In genomic region chr2:159116922-159117321, GRCh38 we compare ENCODE assay signal across 23 cellular contexts.
DNase-seq lines count a peak whose midpoint lies in the region; TF ChIP-seq lines count a peak whose summit lies in the region.
"Had no signal": no experiment of that assay in that cellular context is flagged by ENCODE, and none has a peak within 500 bp of the region (broad histone marks: within the 10 kb centered on the region; RNA-seq: fewer than 3 reads in every experiment).

No MANE protein-coding gene starts in this region.

- no peaks in the 10 kb centered on the region; a peak in 1 of 3 replicates for H3K36me3 ChIP-seq in HEK293 (ENCODE audit: control insufficient read depth in 2 of 2, insufficient read depth in 1 of 2, low read length in 2 of 2)
- H3K36me3 ChIP-seq: BE2C, BLaER1 had no signal

- H3K36me3 Mint-ChIP-seq in mesothelial cell of epicardium: peaks cover 30% of the 10 kb centered on the region
- H3K36me3 Mint-ChIP-seq: CD14-positive monocyte; CD4-positive, alpha-beta memory T cell; CD4-positive, CD25-positive, alpha-beta regulatory T cell; CD8-positive, alpha-beta memory T cell had no signal

- no peak overlapping the region for H3K27ac ChIP-seq in HEK293 (ENCODE audit: extremely low read depth, low read depth, low read length)
- peak overlapping the region; percentile 97 for H3K27ac ChIP-seq in VCaP
- H3K27ac ChIP-seq: BLaER1 had no signal

- H3K27ac Mint-ChIP-seq in mesothelial cell of epicardium: peak overlapping the region; percentile 44
- H3K27ac Mint-ChIP-seq: CD14-positive monocyte; CD4-positive, alpha-beta memory T cell; CD4-positive, CD25-positive, alpha-beta regulatory T cell; CD8-positive, alpha-beta memory T cell had no signal

- peaks cover 32% of the 10 kb centered on the region for H3K4me1 Mint-ChIP-seq in mesothelial cell of epicardium
- H3K4me1 Mint-ChIP-seq: CD14-positive monocyte; CD4-positive, CD25-positive, alpha-beta regulatory T cell had no signal

- H3K9me3 ChIP-seq in HEK293 (ENCODE audit: control insufficient read depth, insufficient read depth, low read depth, low read length): no peaks in the 10 kb centered on the region
- H3K9me3 ChIP-seq: BE2C, BLaER1 had no signal

- H3K27me3 Mint-ChIP-seq in mesothelial cell of epicardium (ENCODE audit: low read depth): no peaks in the 10 kb centered on the region

- no peak overlapping the region for H3K4me3 Mint-ChIP-seq in mesothelial cell of epicardium
- H3K4me3 Mint-ChIP-seq: CD14-positive monocyte; CD4-positive, alpha-beta memory T cell; CD4-positive, CD25-positive, alpha-beta regulatory T cell; CD8-positive, alpha-beta memory T cell had no signal

- H3K4me1 ChIP-seq in HEK293 (ENCODE audit: control insufficient read depth, insufficient read depth, low read length): peaks cover 6% of the 10 kb centered on the region

- no peak overlapping the region for H3K4me3 ChIP-seq in HEK293 (ENCODE audit: low read depth, low read length)
- H3K4me3 ChIP-seq: BLaER1, GM12878 had no signal

- POLR2A ChIA-PET in HEK293 (lab: Yijun Ruan, JAX): interaction anchor here (1.3 kb wide), 1 partner anchor 147 kb away, joined by 3 read pairs; no protein-coding TSS in a partner anchor

- no peaks in the 10 kb centered on the region for H3K9me3 Mint-ChIP-seq in mesothelial cell of epicardium
- H3K9me3 Mint-ChIP-seq: CD14-positive monocyte; CD4-positive, CD25-positive, alpha-beta regulatory T cell had no signal

- DNase-seq in mesothelial cell of epicardium (ENCODE audit: low spot score in 2 of 2, unreplicated experiment in 2 of 2): no peak
- DNase-seq in SW 1271 (lab: John Stamatoyannopoulos, UW): no peak
- DNase-seq in SHP77 (lab: John Stamatoyannopoulos, UW): no peak
- DNase-seq: 8988T; ACHN; BE2C; C1 segment of cervical spinal cord; CD4-positive, alpha-beta memory T cell; CD4-positive, CD25-positive, alpha-beta regulatory T cell; CD8-positive, alpha-beta memory T cell; COR-L47; DMS 273 treated with DMSO at 0.1 percent for 48 hours; DMS153; DMS53; DMS79; DND-41; EL; GDM1 had no signal

- CTCF ChIA-PET in HEK293 (lab: Yijun Ruan, JAX): interaction anchor here (0.7 to 5.2 kb wide), 4 partner anchors 41 to 218 kb away, joined by 3 to 78 read pairs (median 4); no protein-coding TSS in a partner anchor

- TF ChIP-seq CTCF in HEK293 (tag by site-specific recombination; IDR thresholded peaks at IDR 0.05) (no peak), VCaP (conservative IDR thresholded peaks at IDR 0.05) (no peak), mesothelial cell of epicardium (IDR thresholded peaks at IDR 0.05; ENCODE audit: unreplicated experiment) (no peak)

TF ChIP-seq in HEK293, 187 proteins besides CTCF, POLR2A, EP300 and RAD21:
- TF ChIP-seq TRIM28 (IDR thresholded peaks at IDR 0.05; ENCODE audit: borderline replicate concordance, low read length) (no peak), ZNF791 (tag by site-specific recombination; IDR thresholded peaks at IDR 0.05) (peak; percentile 74), KLF10 (tag by site-specific recombination; IDR thresholded peaks at IDR 0.05) (no peak), SETDB1 (IDR thresholded peaks at IDR 0.05; ENCODE audit: insufficient read length, low read length) (peak; percentile 77), ZNF112 (tag by site-specific recombination; IDR thresholded peaks at IDR 0.05) (no peak)
